ENCODE assay signal across 22 cellular contexts in genomic region chr17:72666519-72666874, GRCh38.
DNase-seq lines count a peak whose midpoint lies in the region; ATAC-seq, FAIRE-seq and TF ChIP-seq lines count a peak whose summit lies in the region.
"Had no signal": no experiment of that assay in that cellular context is flagged by ENCODE, and none has a peak within 500 bp of the region (broad histone marks: within the 10 kb centered on the region; RNA-seq: fewer than 3 reads in every experiment).

No MANE protein-coding gene starts in this region.

- H3K4me3 ChIP-seq in A549 (no peak overlapping the region), HFF-Myc (replicated peaks; ENCODE audit: low read depth, low read length) (no peak overlapping the region), fibroblast of lung (replicated peaks in 1 of 4; ENCODE audit: control extremely low read depth in 1 of 4, insufficient read depth in 1 of 4, low read depth in 3 of 4, low read length in 4 of 4) (peak overlapping the region in 1 of 4 experiments; percentile 11), right atrium auricular region (no peak overlapping the region)
- H3K4me3 ChIP-seq: K562, PC-9 had no signal

- no peak overlapping the region for H3K27ac ChIP-seq in A549
- no peak overlapping the region for H3K27ac ChIP-seq in fibroblast of lung (ENCODE audit: insufficient read depth, low read length)
- no peak overlapping the region for H3K27ac ChIP-seq in right atrium auricular region
- H3K27ac ChIP-seq: dorsolateral prefrontal cortex, PC-9 had no signal

- TF ChIP-seq POLR2A in A549 (IDR thresholded peaks at IDR 0.05; ENCODE audit: low read length), result no peak

- H3K36me3 ChIP-seq in fibroblast of lung (ENCODE audit: control insufficient read depth, insufficient read depth, low read length) (no peaks in the 10 kb centered on the region), right atrium auricular region (no peaks in the 10 kb centered on the region)

- POLR2A ChIA-PET in A549 (lab: Yijun Ruan, JAX), result no interaction called here

- CTCF ChIA-PET in A549 (lab: Yijun Ruan, JAX), result interaction anchor here (0.8 to 3.8 kb wide), 8 partner anchors 9 to 110 kb away, joined by 3 to 22 read pairs (median 4); no protein-coding TSS in a partner anchor

- DNase-seq in A549 (ENCODE audit: low read depth in 1 of 2, low spot score in 1 of 2) (no peak), HFF-Myc (ENCODE audit: extremely low read depth, low read depth) (peak; percentile 35), NCI-H526 (lab: John Stamatoyannopoulos, UW) (peak; percentile 89 to 93), fibroblast of lung (ENCODE audit: low read depth in 2 of 2) (peak; percentile 32 to 53), GF-D8 (lab: John Stamatoyannopoulos, UW) (no peak), right atrium auricular region (ENCODE audit: low spot score) (no peak), glomerular visceral epithelial cell (ENCODE audit: extremely low spot score) (no peak)
- no peak for DNase-seq in activated CD4-positive, alpha-beta T cell treated with anti-CD3 and anti-CD28 coated beads for 1 hour
- DNase-seq: ACHN; activated CD4-positive, CD25-positive, alpha-beta regulatory T cell; activated CD8-positive, alpha-beta memory T cell treated with anti-CD3 and anti-CD28 coated beads for 24 hours; dorsolateral prefrontal cortex; EL; erythroblast; H9; left ventricle myocardium superior; NCI-H1092 treated with DMSO at 0.1 percent for 48 hours; PC-9; stimulated activated naive CD8-positive, alpha-beta T cell treated with anti-CD3 and anti-CD28 coated beads, Interleukin-15, amount 100 ng/mL, for 72 hours; trophoblast cell had no signal

- H3K9me3 ChIP-seq in A549 (peaks cover 7% of the 10 kb centered on the region), fibroblast of lung (ENCODE audit: control insufficient read depth, insufficient read depth, low read depth, low read length) (no peaks in the 10 kb centered on the region), right atrium auricular region (no peaks in the 10 kb centered on the region)

- H3K4me2 ChIP-seq in A549 (no peak overlapping the region), fibroblast of lung (ENCODE audit: extremely low read depth, insufficient read depth, low read length) (peak overlapping the region; percentile 61)
- H3K4me2 ChIP-seq: PC-9 had no signal

- H2AFZ ChIP-seq in fibroblast of lung (ENCODE audit: low read length), result no peak overlapping the region
- H2AFZ ChIP-seq: PC-9 had no signal

- H3K4me1 ChIP-seq in A549 (no peaks in the 10 kb centered on the region), fibroblast of lung (ENCODE audit: control insufficient read depth, extremely low read depth, insufficient read depth, low read length) (peaks cover 3% of the 10 kb centered on the region), right atrium auricular region (no peaks in the 10 kb centered on the region)

- ATAC-seq in A549, result no peak
- ATAC-seq: activated naive CD4-positive, alpha-beta T cell treated with anti-CD3 and anti-CD28 coated beads, Interleukin-2, amount 50 U/mL, for 72 hours; K562; left ventricle myocardium superior; stimulated activated naive CD8-positive, alpha-beta T cell treated with anti-CD3 and anti-CD28 coated beads, Interleukin-15, amount 100 ng/mL, for 72 hours had no signal

- H4K20me1 ChIP-seq in fibroblast of lung (ENCODE audit: control insufficient read depth, extremely low read depth, insufficient read depth, low read length), result no peaks in the 10 kb centered on the region

- H3K9ac ChIP-seq in fibroblast of lung (ENCODE audit: insufficient read depth, low read length), result no peak overlapping the region

- no peak for TF ChIP-seq RAD21 in A549 (conservative IDR thresholded peaks at IDR 0.05 in 1 of 2, IDR thresholded peaks at IDR 0.05 in 1 of 2)

- H3K27me3 ChIP-seq in fibroblast of lung (ENCODE audit: control insufficient read depth, insufficient read depth, low read length) (no peaks in the 10 kb centered on the region), right atrium auricular region (no peaks in the 10 kb centered on the region)
- H3K27me3 ChIP-seq: dorsolateral prefrontal cortex had no signal

- WGBS in A549 (ENCODE audit: missing lambda C conversion rate), result 64% methylated on average over 4 of the region's 4 CpGs

- TF ChIP-seq CTCF in A549 (IDR thresholded peaks at IDR 0.05) (no peak), HFF-Myc (IDR thresholded peaks at IDR 0.05; ENCODE audit: low read depth, low read length, missing control alignments) (no peak), fibroblast of lung (conservative IDR thresholded peaks at IDR 0.05 in 1 of 2, IDR thresholded peaks at IDR 0.05 in 1 of 2; ENCODE audit: low read depth in 1 of 2, low read length in 2 of 2) (no peak), right atrium auricular region (IDR thresholded peaks at IDR 0.05) (no peak)

- peak; percentile 97 for FAIRE-seq in A549 (lab: Jason Lieb, UNC)
- FAIRE-seq: K562 had no signal

- H3K79me2 ChIP-seq in fibroblast of lung (ENCODE audit: control insufficient read depth, insufficient read depth, low read length), result no peaks in the 10 kb centered on the region

- no peak for TF ChIP-seq EP300 in A549 (IDR thresholded peaks at IDR 0.05)

TF ChIP-seq in A549, 52 proteins besides CTCF, POLR2A, EP300 and RAD21:
- TF ChIP-seq CBX8 (IDR thresholded peaks at IDR 0.05) (no peak), KDM1A (IDR thresholded peaks at IDR 0.05; ENCODE audit: low read depth) (no peak), FOSB (CRISPR knock-in tag; IDR thresholded peaks at IDR 0.05) (no peak), RNF2 (IDR thresholded peaks at IDR 0.05; ENCODE audit: borderline replicate concordance, low read depth) (no peak), SREBF2 (IDR thresholded peaks at IDR 0.05) (no peak), HOXB5 (CRISPR knock-in tag; IDR thresholded peaks at IDR 0.05) (no peak), ZFP36 (IDR thresholded peaks at IDR 0.05; ENCODE audit: borderline replicate concordance, partially characterized antibody) (no peak), TP53 (CRISPR knock-in tag; IDR thresholded peaks at IDR 0.05) (no peak), TFCP2L1 (CRISPR knock-in tag; IDR thresholded peaks at IDR 0.05) (no peak)
- TF ChIP-seq, protein P1, sequence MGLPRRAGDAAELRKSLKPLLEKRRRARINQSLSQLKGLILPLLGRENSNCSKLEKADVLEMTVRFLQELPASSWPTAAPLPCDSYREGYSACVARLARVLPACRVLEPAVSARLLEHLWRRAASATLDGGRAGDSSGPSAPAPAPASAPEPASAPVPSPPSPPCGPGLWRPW (IDR thresholded peaks at IDR 0.05), result no peak

Comparison
In these comparisons a context has a peak if more than half of its experiments do, and no peak if none do; other contexts are left out.
1. DNase-seq: peak in HFF-Myc (single experiment), NCI-H526 (2 of 2) and fibroblast of lung (2 of 2); none in A549 (0 of 2), GF-D8 (single experiment), right atrium auricular region (single experiment), glomerular visceral epithelial cell (single experiment) and activated CD4-positive, alpha-beta T cell treated with anti-CD3 and anti-CD28 coated beads for 1 hour (single experiment).